14 cellular contexts compared by ENCODE assay signal in the genomic region with DNA sequence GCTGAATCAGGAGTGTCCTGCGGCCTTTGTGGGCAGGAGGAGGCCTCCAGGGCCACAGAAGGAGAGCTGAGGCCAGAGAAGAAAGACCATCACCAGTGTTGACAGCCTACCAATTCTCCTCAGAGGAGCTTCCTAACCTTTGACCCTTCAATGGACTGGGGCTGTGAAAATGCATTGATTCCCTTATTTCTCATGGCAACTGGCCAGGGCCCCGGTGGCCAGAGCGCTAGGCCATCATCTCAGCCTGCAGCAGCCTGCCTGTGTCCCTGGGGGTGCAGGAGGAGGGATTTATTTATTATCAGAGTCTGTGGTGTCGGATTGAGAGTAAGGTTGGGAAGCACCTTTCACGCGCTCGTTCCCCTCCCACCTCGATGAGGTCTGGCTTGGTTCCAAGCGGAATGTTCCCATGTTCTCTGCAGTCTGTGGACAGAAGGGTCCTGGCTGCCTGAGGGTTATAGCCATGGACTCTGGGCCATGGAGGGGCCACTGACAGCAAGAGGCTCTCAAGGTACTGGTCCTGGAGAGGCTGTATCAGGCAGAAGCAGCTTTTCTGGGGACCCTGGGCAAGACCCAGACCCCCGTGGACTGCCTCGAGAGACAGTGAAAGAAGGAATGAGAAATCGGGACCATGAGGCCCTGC. TPM values are rescaled to one million over a fixed set of nuclear protein-coding genes. Genes with fewer than 3 reads are reported as not detected.
"Had no signal": no experiment of that assay in that cellular context is flagged by ENCODE, and none has a peak within 500 bp of the region (broad histone marks: within the 10 kb centered on the region; RNA-seq: fewer than 3 reads in every experiment).

No MANE protein-coding gene starts in this region.

- DNase-seq: activated CD4-positive, alpha-beta T cell treated with anti-CD3 and anti-CD28 coated beads, Interleukin-2, amount 50 U/mL, for 4 hours; activated CD4-positive, CD25-positive, alpha-beta regulatory T cell treated with anti-CD3 and anti-CD28 coated beads, Interleukin-2, amount 50 U/mL, for 72 hours; activated naive CD4-positive, alpha-beta T cell treated with anti-CD3 and anti-CD28 coated beads, Interleukin-2, amount 50 U/mL, for 16 hours; central memory CD4-positive, alpha-beta T cell; cortex of kidney; effector memory CD4-positive, alpha-beta T cell; naive thymus-derived CD4-positive, alpha-beta T cell; stimulated activated CD4-positive, alpha-beta T cell treated with anti-CD3 and anti-CD28 coated beads, Interleukin-2, amount 100 ng/mL, for 24 hours; stimulated activated naive CD8-positive, alpha-beta T cell treated with anti-CD3 and anti-CD28 coated beads, Interleukin-15, Interleukin-2, amounts not matched to agents 100 U/mL and 50 U/mL, for 24 hours had no signal

- ATAC-seq: gastroesophageal sphincter; naive thymus-derived CD4-positive, alpha-beta T cell; stimulated activated naive CD8-positive, alpha-beta T cell treated with anti-CD3 and anti-CD28 coated beads, Interleukin-15, Interleukin-2, amounts not matched to agents 100 U/mL and 50 U/mL, for 24 hours had no signal

- H3K9me3 Mint-ChIP-seq: naive thymus-derived CD4-positive, alpha-beta T cell had no signal

- H3K4me2 ChIP-seq: hepatocyte had no signal

- H3K27ac ChIP-seq: gastroesophageal sphincter, hepatocyte had no signal

- H3K36me3 Mint-ChIP-seq: naive thymus-derived CD4-positive, alpha-beta T cell had no signal

- H3K4me3 Mint-ChIP-seq: naive thymus-derived CD4-positive, alpha-beta T cell had no signal

- H3K9me3 ChIP-seq: gastroesophageal sphincter had no signal

- H3K4me3 ChIP-seq: gastroesophageal sphincter, hepatocyte had no signal

- H2AFZ ChIP-seq: hepatocyte had no signal

- H3K27me3 ChIP-seq: gastroesophageal sphincter, hepatocyte had no signal

- H3K27ac Mint-ChIP-seq: naive thymus-derived CD4-positive, alpha-beta T cell had no signal

- H3K36me3 ChIP-seq: gastroesophageal sphincter had no signal

RNA-seq across cellular contexts. Expression of a gene that starts 53.8 kb away (rescaled TPM):
- total RNA-seq: lung microvascular endothelial cell; mononuclear cell; naive thymus-derived CD4-positive, alpha-beta T cell; T-helper 2 cell treated with Interferon-gamma antibody and Interleukin-4, amounts not matched to agents 100 ng/mL and 5 ng/mL, for 36 hours had no signal
- polyA plus RNA-seq: naive thymus-derived CD4-positive, alpha-beta T cell had no signal
